ENCODE assay signal across 18 cellular contexts in the genomic region with DNA sequence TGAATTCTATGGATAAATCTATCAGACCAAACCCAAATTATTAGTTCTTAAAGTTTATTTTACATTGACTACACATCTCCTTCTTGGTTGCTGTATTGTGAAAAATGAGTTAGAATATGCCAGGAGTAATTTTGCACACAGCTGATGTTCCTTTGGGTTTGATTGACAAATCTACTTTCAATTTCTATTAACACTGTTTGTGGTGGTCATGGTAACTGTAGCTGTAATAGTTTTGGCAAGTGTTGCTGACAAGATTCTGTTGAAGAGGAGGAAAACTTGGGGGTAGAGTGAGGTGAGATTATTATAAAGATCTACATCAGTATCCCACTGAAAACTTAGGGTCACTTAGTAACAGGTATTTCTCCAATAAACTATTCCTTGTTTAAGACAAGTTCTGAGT. TPM values are rescaled to one million over a fixed set of nuclear protein-coding genes. Genes with fewer than 3 reads are reported as not detected.
DNase-seq lines count a peak whose midpoint lies in the region; ATAC-seq, FAIRE-seq and TF ChIP-seq lines count a peak whose summit lies in the region.
"Had no signal": no experiment of that assay in that cellular context is flagged by ENCODE, and none has a peak within 500 bp of the region (broad histone marks: within the 10 kb centered on the region; RNA-seq: fewer than 3 reads in every experiment).

No MANE protein-coding gene starts in this region.

- no peaks in the 10 kb centered on the region for H3K36me3 Mint-ChIP-seq in WTC11
- H3K36me3 Mint-ChIP-seq in natural killer cell = no peaks in the 10 kb centered on the region
- H3K36me3 Mint-ChIP-seq: activated naive CD8-positive, alpha-beta T cell treated with anti-CD3 and anti-CD28 coated beads, Interleukin-2, amount 10 ng/mL, durations not matched to agents 7 days and 5 days had no signal

- POLR2A ChIA-PET in WTC11 (lab: Charles Lee) = interaction anchor here (0.6 kb wide), 1 partner anchor 1421 kb away, joined by 3 read pairs; no protein-coding TSS in a partner anchor

- peaks cover 46% of the 10 kb centered on the region for H3K4me1 Mint-ChIP-seq in WTC11
- H3K4me1 Mint-ChIP-seq in natural killer cell = peaks cover 23 to 30% of the 10 kb centered on the region in 2 donors

- H3K9me3 Mint-ChIP-seq in WTC11 (no peaks in the 10 kb centered on the region), natural killer cell (no peaks in the 10 kb centered on the region)
- H3K9me3 Mint-ChIP-seq: activated naive CD8-positive, alpha-beta T cell treated with anti-CD3 and anti-CD28 coated beads, Interleukin-2, amount 10 ng/mL, durations not matched to agents 7 days and 5 days had no signal

- no peaks in the 10 kb centered on the region for H3K27me3 ChIP-seq in small intestine (ENCODE audit: control insufficient read depth in 2 of 2, insufficient read depth in 2 of 2, low read length in 2 of 2)
- H3K27me3 ChIP-seq: right atrium auricular region had no signal

- CTCF ChIA-PET in WTC11 (lab: Charles Lee) = interaction anchor here (1.2 to 2.6 kb wide), 2 partner anchors 178 to 182 kb away, joined by 3 to 6 read pairs; a partner anchor contains a TSS

- TF ChIP-seq CTCF in WTC11 (IDR thresholded peaks at IDR 0.05) (no peak), natural killer cell (IDR thresholded peaks at IDR 0.05) (no peak)

- H3K4me3 Mint-ChIP-seq in WTC11 = no peak overlapping the region
- no peak overlapping the region for H3K4me3 Mint-ChIP-seq in natural killer cell
- H3K4me3 Mint-ChIP-seq: activated naive CD8-positive, alpha-beta T cell treated with anti-CD3 and anti-CD28 coated beads, Interleukin-2, amount 10 ng/mL, durations not matched to agents 7 days and 5 days had no signal

- H3K4me1 ChIP-seq in small intestine (ENCODE audit: control insufficient read depth in 2 of 2, insufficient read depth in 1 of 2, low read depth in 1 of 2, low read length in 1 of 2) = peaks cover 6 to 11% of the 10 kb centered on the region in 2 donors

- H3K9me3 ChIP-seq in small intestine (ENCODE audit: control insufficient read depth, low read depth) = no peaks in the 10 kb centered on the region
- H3K9me3 ChIP-seq: right atrium auricular region had no signal

- intact Hi-C loops in natural killer cell (cut with micrococcal nuclease) = no loop called here

- no peak for FAIRE-seq in small intestine (lab: Jason Lieb, UNC)
- FAIRE-seq: keratinocyte, urothelium cell line had no signal

- H3K27ac Mint-ChIP-seq in WTC11 (0 out of 2 replicates have a peak overlapping the region, but pooled peaks have one; percentile 0), natural killer cell (peak overlapping the region; percentile 14 to 52)
- H3K27ac Mint-ChIP-seq: activated naive CD8-positive, alpha-beta T cell treated with anti-CD3 and anti-CD28 coated beads, Interleukin-2, amount 10 ng/mL, durations not matched to agents 7 days and 5 days had no signal

- no peaks in the 10 kb centered on the region for H3K36me3 ChIP-seq in small intestine (ENCODE audit: control insufficient read depth in 2 of 2, insufficient read depth in 2 of 2, low read length in 2 of 2)
- H3K36me3 ChIP-seq: right atrium auricular region had no signal

- no peak overlapping the region for H3K4me3 ChIP-seq in small intestine (ENCODE audit: low read depth in 1 of 2, low read length in 2 of 2)
- H3K4me3 ChIP-seq: PC-9, right atrium auricular region had no signal

- H3K27me3 Mint-ChIP-seq in WTC11 (ENCODE audit: low read depth) = no peaks in the 10 kb centered on the region
- H3K27me3 Mint-ChIP-seq in natural killer cell (ENCODE audit: low read depth in 2 of 2) = no peaks in the 10 kb centered on the region
- H3K27me3 Mint-ChIP-seq: activated naive CD8-positive, alpha-beta T cell treated with anti-CD3 and anti-CD28 coated beads, Interleukin-2, amount 10 ng/mL, durations not matched to agents 7 days and 5 days; naive thymus-derived CD4-positive, alpha-beta T cell had no signal

- DNase-seq in WTC11 (ENCODE audit: low spot score) = no peak
- no peak for DNase-seq in natural killer cell
- DNase-seq in NCI-H187 treated with DMSO at 0.1 percent for 48 hours (lab: John Stamatoyannopoulos, UW) = no peak
- no peak for DNase-seq in small intestine
- DNase-seq: activated CD8-positive, alpha-beta memory T cell treated with anti-CD3 and anti-CD28 coated beads, Interleukin-2, amount 50 U/mL, for 48 hours; activated naive CD8-positive, alpha-beta T cell treated with anti-CD3 and anti-CD28 coated beads, Interleukin-2, amount 10 ng/mL, durations not matched to agents 7 days and 5 days; EL; glutamatergic neuron; naive thymus-derived CD4-positive, alpha-beta T cell; NCI-H2227 treated with DMSO at 0.1 percent for 48 hours; PC-9; stimulated activated CD4-positive, alpha-beta T cell treated with anti-CD3 and anti-CD28 coated beads, Interleukin-4, amount 100 ng/mL, for 1 hour had no signal

- peak; percentile 56 for ATAC-seq in GM18511 (IDR thresholded peaks at IDR 0.05; ENCODE audit: unreplicated experiment)
- ATAC-seq in GM21381 (IDR thresholded peaks at IDR 0.05; ENCODE audit: unreplicated experiment) = peak; percentile 68
- no peak for ATAC-seq in WTC11
- peak; percentile 68 to 76 (median 76) for ATAC-seq in natural killer cell
- ATAC-seq in HG03196 (IDR thresholded peaks at IDR 0.05; ENCODE audit: unreplicated experiment) = no peak
- ATAC-seq: naive thymus-derived CD4-positive, alpha-beta T cell had no signal

- no peak overlapping the region for H3K27ac ChIP-seq in small intestine (ENCODE audit: low read depth in 1 of 2, low read length in 1 of 2)
- H3K27ac ChIP-seq: PC-9, right atrium auricular region had no signal

TF ChIP-seq in WTC11, 78 proteins besides CTCF, POLR2A, EP300 and RAD21 (continues in another document):
- no peak for TF ChIP-seq ATF1 (CRISPR knock-in tag; IDR thresholded peaks at IDR 0.05)
- TF ChIP-seq SP1 (CRISPR knock-in tag; conservative IDR thresholded peaks at IDR 0.05) = no peak
- TF ChIP-seq, protein P1, sequence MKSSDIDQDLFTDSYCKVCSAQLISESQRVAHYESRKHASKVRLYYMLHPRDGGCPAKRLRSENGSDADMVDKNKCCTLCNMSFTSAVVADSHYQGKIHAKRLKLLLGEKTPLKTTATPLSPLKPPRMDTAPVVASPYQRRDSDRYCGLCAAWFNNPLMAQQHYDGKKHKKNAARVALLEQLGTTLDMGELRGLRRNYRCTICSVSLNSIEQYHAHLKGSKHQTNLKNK (CRISPR knock-in tag; IDR thresholded peaks at IDR 0.05) = no peak
- TF ChIP-seq, protein P2, sequence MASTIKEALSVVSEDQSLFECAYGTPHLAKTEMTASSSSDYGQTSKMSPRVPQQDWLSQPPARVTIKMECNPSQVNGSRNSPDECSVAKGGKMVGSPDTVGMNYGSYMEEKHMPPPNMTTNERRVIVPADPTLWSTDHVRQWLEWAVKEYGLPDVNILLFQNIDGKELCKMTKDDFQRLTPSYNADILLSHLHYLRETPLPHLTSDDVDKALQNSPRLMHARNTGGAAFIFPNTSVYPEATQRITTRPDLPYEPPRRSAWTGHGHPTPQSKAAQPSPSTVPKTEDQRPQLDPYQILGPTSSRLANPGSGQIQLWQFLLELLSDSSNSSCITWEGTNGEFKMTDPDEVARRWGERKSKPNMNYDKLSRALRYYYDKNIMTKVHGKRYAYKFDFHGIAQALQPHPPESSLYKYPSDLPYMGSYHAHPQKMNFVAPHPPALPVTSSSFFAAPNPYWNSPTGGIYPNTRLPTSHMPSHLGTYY (CRISPR knock-in tag; IDR thresholded peaks at IDR 0.05) = no peak
- TF ChIP-seq, protein P3, sequence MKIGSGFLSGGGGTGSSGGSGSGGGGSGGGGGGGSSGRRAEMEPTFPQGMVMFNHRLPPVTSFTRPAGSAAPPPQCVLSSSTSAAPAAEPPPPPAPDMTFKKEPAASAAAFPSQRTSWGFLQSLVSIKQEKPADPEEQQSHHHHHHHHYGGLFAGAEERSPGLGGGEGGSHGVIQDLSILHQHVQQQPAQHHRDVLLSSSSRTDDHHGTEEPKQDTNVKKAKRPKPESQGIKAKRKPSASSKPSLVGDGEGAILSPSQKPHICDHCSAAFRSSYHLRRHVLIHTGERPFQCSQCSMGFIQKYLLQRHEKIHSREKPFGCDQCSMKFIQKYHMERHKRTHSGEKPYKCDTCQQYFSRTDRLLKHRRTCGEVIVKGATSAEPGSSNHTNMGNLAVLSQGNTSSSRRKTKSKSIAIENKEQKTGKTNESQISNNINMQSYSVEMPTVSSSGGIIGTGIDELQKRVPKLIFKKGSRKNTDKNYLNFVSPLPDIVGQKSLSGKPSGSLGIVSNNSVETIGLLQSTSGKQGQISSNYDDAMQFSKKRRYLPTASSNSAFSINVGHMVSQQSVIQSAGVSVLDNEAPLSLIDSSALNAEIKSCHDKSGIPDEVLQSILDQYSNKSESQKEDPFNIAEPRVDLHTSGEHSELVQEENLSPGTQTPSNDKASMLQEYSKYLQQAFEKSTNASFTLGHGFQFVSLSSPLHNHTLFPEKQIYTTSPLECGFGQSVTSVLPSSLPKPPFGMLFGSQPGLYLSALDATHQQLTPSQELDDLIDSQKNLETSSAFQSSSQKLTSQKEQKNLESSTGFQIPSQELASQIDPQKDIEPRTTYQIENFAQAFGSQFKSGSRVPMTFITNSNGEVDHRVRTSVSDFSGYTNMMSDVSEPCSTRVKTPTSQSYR (CRISPR knock-in tag; IDR thresholded peaks at IDR 0.05) = no peak
- no peak for TF ChIP-seq ZNF416 (CRISPR knock-in tag; IDR thresholded peaks at IDR 0.05)
- TF ChIP-seq, protein P4, sequence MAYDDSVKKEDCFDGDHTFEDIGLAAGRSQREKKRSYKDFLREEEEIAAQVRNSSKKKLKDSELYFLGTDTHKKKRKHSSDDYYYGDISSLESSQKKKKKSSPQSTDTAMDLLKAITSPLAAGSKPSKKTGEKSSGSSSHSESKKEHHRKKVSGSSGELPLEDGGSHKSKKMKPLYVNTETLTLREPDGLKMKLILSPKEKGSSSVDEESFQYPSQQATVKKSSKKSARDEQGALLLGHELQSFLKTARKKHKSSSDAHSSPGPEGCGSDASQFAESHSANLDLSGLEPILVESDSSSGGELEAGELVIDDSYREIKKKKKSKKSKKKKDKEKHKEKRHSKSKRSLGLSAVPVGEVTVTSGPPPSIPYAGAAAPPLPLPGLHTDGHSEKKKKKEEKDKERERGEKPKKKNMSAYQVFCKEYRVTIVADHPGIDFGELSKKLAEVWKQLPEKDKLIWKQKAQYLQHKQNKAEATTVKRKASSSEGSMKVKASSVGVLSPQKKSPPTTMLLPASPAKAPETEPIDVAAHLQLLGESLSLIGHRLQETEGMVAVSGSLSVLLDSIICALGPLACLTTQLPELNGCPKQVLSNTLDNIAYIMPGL (CRISPR knock-in tag; IDR thresholded peaks at IDR 0.05) = no peak

RNA-seq across cellular contexts. Expression of a gene that starts 30.3 kb away (rescaled TPM):
- total RNA-seq in WTC11 (2021) (27.7 to 30.8 TPM (median 30.0 TPM) in 3 replicates), natural killer cell (10 to 100 TPM; 12.8 to 22.8 (median 19.6) TPM)
- 10 to 100 TPM in 1 of 3 donors, 1 to 10 TPM in 2; 3.1 to 13.4 (median 5.4) TPM for polyA plus RNA-seq in small intestine

Comparison
In these comparisons a context has a peak if more than half of its experiments do, and no peak if none do; other contexts are left out.
1. ATAC-seq: peak in GM18511 (single experiment), GM21381 (single experiment) and natural killer cell (3 of 3); none in WTC11 (single experiment) and HG03196 (single experiment).